In the genomic region with DNA sequence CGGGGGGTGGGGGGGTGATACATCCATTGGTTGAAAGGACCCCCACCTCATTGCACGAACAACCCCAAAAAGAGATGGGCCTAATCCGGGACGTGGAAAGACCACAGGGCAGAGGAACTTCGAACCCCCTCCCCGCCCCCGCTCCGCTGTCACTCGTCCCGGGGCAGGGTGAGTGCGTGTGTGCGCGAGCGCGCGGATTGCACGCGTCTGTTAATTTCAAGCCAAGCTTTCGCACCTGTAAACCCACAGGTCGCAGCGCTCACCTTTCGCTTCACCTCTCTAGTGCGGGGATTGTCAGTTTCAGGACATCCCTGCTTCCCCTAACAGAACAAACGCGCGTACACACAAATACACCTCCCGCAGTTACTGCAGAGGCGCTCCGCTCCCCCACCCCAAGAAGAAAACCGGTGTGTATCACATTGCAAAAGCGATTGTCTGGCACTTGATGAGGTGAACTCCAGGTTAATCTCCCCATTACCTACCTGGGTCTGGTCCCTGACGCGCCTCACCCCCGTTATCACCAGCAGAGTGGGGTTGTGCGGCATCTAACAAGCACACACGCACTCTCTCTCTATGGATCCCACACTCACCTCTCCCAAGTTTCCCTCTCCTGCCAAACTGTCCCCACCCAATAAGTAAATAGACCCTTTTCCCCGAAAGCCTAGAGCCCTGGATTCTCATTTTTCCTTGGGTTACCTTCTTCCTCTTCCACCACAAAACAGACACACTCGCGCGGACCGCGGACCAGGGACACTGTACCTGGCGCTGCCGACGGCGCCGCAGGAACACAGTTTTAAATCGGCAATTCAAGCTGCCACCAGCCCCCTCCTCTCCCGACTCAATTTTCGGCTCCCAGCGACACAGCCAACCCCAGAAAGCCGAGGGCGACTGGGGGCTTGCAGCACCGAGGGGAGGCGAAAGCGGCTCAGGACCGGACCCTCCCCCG, we compare ENCODE assay signal across 8 cellular contexts. TPM values are rescaled to one million over a fixed set of nuclear protein-coding genes. Genes with fewer than 3 reads are reported as not detected.
DNase-seq lines count a peak whose midpoint lies in the region; ATAC-seq, FAIRE-seq and TF ChIP-seq lines count a peak whose summit lies in the region.

No MANE protein-coding gene starts in this region.

- H3K27me3 ChIP-seq in CD4-positive, alpha-beta memory T cell (ENCODE audit: insufficient read depth, low read length) = peaks cover 33% of the 10 kb centered on the region
- H3K27me3 ChIP-seq in endothelial cell of umbilical vein (ENCODE audit: control insufficient read depth in 2 of 2, insufficient read depth in 2 of 2, low read length in 2 of 2) (peaks cover 47 to 72% of the 10 kb centered on the region in 2 experiments), neuron (ENCODE audit: insufficient read depth, low read length) (peaks cover 76% of the 10 kb centered on the region)

- peaks cover 41% of the 10 kb centered on the region for H3K4me1 ChIP-seq in CD4-positive, alpha-beta memory T cell (ENCODE audit: insufficient read depth, low read length)
- H3K4me1 ChIP-seq in endothelial cell of umbilical vein (ENCODE audit: control insufficient read depth, extremely low read depth, insufficient read depth, low read length) (peaks cover 22% of the 10 kb centered on the region), neuron (ENCODE audit: insufficient read depth, low read length) (peaks cover 44% of the 10 kb centered on the region)

- POLR2A ChIA-PET in CD4-positive, alpha-beta memory T cell (lab: Charles Lee; ENCODE audit: partially characterized antibody) = no interaction called here
- POLR2A ChIA-PET in endothelial cell of umbilical vein (lab: Charles Lee) = no interaction called here

- H2AFZ ChIP-seq in endothelial cell of umbilical vein (ENCODE audit: low read depth, low read length) (no peak overlapping the region), neuron (ENCODE audit: low read depth, low read length) (peak overlapping the region; percentile 33)

- no peaks in the 10 kb centered on the region for H3K79me2 ChIP-seq in endothelial cell of umbilical vein (ENCODE audit: control insufficient read depth, insufficient read depth, low read length)

- no peaks in the 10 kb centered on the region for H3K9me3 ChIP-seq in CD4-positive, alpha-beta memory T cell (ENCODE audit: control insufficient read depth in 1 of 2, low read length in 2 of 2)
- no peaks in the 10 kb centered on the region for H3K9me3 ChIP-seq in endothelial cell of umbilical vein (replicated peaks; ENCODE audit: control insufficient read depth, insufficient read depth, low read length)
- peaks cover 2% of the 10 kb centered on the region for H3K9me3 ChIP-seq in neuron (ENCODE audit: low read length)

- H3K9ac ChIP-seq in endothelial cell of umbilical vein (replicated peaks; ENCODE audit: extremely low read depth, insufficient read depth, low read length) = no peak overlapping the region

- no peak for ATAC-seq in HG02973 (IDR thresholded peaks at IDR 0.05; ENCODE audit: unreplicated experiment)

- dilution Hi-C loops in endothelial cell of umbilical vein (cut with MboI; ENCODE audit: extremely low pct_ligation_motif_present, low sequenced_read_pairs) = no loop called here

- no peak for FAIRE-seq in endothelial cell of umbilical vein (lab: Jason Lieb, UNC)

- CTCF ChIA-PET in CD4-positive, alpha-beta memory T cell (lab: Charles Lee; ENCODE audit: partially characterized antibody) = no interaction called here
- CTCF ChIA-PET in endothelial cell of umbilical vein (lab: Charles Lee) = interaction anchor here (0.9 kb wide), 1 partner anchor 9 kb away, joined by 3 read pairs; no protein-coding TSS in a partner anchor

- TF ChIP-seq CTCF in endothelial cell of umbilical vein (IDR thresholded peaks at IDR 0.05; ENCODE audit: extremely low read depth in 1 of 2, insufficient read depth in 1 of 2, low read depth in 1 of 2, low read length in 2 of 2) = no peak

- no peak for DNase-seq in CD4-positive, alpha-beta memory T cell
- peak; percentile 42 for DNase-seq in NCI-H748 (lab: John Stamatoyannopoulos, UW; ENCODE audit: unreplicated experiment)
- DNase-seq in endothelial cell of umbilical vein (ENCODE audit: low read depth, low spot score) = peak; percentile 13
- DNase-seq in NK-92 (lab: John Stamatoyannopoulos, UW; ENCODE audit: unreplicated experiment) = no peak
- no peak for DNase-seq in UCSD-AML1 (lab: John Stamatoyannopoulos, UW; ENCODE audit: unreplicated experiment)
- no peak for DNase-seq in A172 (ENCODE audit: low spot score)

- intact Hi-C loops in CD4-positive, alpha-beta memory T cell (cut with micrococcal nuclease) = no loop called here
- intact Hi-C loops in endothelial cell of umbilical vein (cut with micrococcal nuclease) = no loop called here

- no peaks in the 10 kb centered on the region for H3K36me3 Mint-ChIP-seq in CD4-positive, alpha-beta memory T cell

- no peak for TF ChIP-seq POLR2A in endothelial cell of umbilical vein (IDR thresholded peaks at IDR 0.05; ENCODE audit: low read depth, low read length)

- H3K4me1 Mint-ChIP-seq in CD4-positive, alpha-beta memory T cell = peaks cover 24 to 54% (median 41%) of the 10 kb centered on the region in 4 donors

- H4K20me1 ChIP-seq in endothelial cell of umbilical vein (replicated peaks; ENCODE audit: control insufficient read depth, extremely low read depth, insufficient read depth, low read length) = no peaks in the 10 kb centered on the region

- H3K4me3 Mint-ChIP-seq in CD4-positive, alpha-beta memory T cell = peak overlapping the region; percentile 31 to 89 (median 65)

- H3K4me3 ChIP-seq in CD4-positive, alpha-beta memory T cell (ENCODE audit: low read length in 2 of 2) = no peak overlapping the region
- peak overlapping the region in 1 of 3 experiments; percentile 23 for H3K4me3 ChIP-seq in endothelial cell of umbilical vein (replicated peaks in 1 of 3; ENCODE audit: insufficient read depth in 1 of 3, low read depth in 1 of 3, low read length in 3 of 3)
- H3K4me3 ChIP-seq in neuron (ENCODE audit: low read length) = no peak overlapping the region

- no peak overlapping the region for H3K4me2 ChIP-seq in endothelial cell of umbilical vein (ENCODE audit: insufficient read depth, low read length)

- no peak overlapping the region for H3K27ac ChIP-seq in CD4-positive, alpha-beta memory T cell (ENCODE audit: low read depth, low read length)
- no peak overlapping the region for H3K27ac ChIP-seq in endothelial cell of umbilical vein (ENCODE audit: insufficient read depth, low read depth, low read length)

- peak overlapping the region in 2 of 7 donors; percentile 20 to 26 for H3K27ac Mint-ChIP-seq in CD4-positive, alpha-beta memory T cell

- H3K27me3 Mint-ChIP-seq in CD4-positive, alpha-beta memory T cell = peaks cover 54 to 60% of the 10 kb centered on the region in 2 donors

- no peaks in the 10 kb centered on the region for H3K36me3 ChIP-seq in CD4-positive, alpha-beta memory T cell (ENCODE audit: insufficient read depth, low read length)
- no peaks in the 10 kb centered on the region for H3K36me3 ChIP-seq in endothelial cell of umbilical vein (ENCODE audit: control insufficient read depth in 2 of 2, extremely low read depth in 1 of 2, insufficient read depth in 2 of 2, low read length in 2 of 2)
- no peaks in the 10 kb centered on the region for H3K36me3 ChIP-seq in neuron (ENCODE audit: insufficient read depth, low read length)

- no peaks in the 10 kb centered on the region for H3K9me1 ChIP-seq in endothelial cell of umbilical vein (replicated peaks; ENCODE audit: control insufficient read depth, extremely low read depth, insufficient read depth, low read length)

- BruUV-seq in endothelial cell of umbilical vein (replicated peaks; lab: Mats Ljungman, UMichigan) = no TSS peak

- H3K9me3 Mint-ChIP-seq in CD4-positive, alpha-beta memory T cell = peaks cover 0 to 7% (median 3%) of the 10 kb centered on the region in 8 donors

TF ChIP-seq in endothelial cell of umbilical vein, 7 proteins besides CTCF, POLR2A, EP300 and RAD21:
- TF ChIP-seq MYC (IDR thresholded peaks at IDR 0.05; ENCODE audit: low read depth, low read length) = no peak
- TF ChIP-seq EZH2 (IDR thresholded peaks at IDR 0.05; ENCODE audit: borderline replicate concordance, low read depth, low read length, severe bottlenecking) = peak; percentile 100

RNA-seq across cellular contexts. Expression of a gene that starts 1.0 kb away (rescaled TPM):
- total RNA-seq in CD4-positive, alpha-beta memory T cell = not detected
- polyA plus RNA-seq in CD4-positive, alpha-beta memory T cell = not detected
- total RNA-seq in endothelial cell of umbilical vein = 0.76 and 1.1 TPM in 2 replicates
- polyA plus RNA-seq in endothelial cell of umbilical vein = 0.06 and 0.30 TPM in 2 replicates
- 0.35 and 0.63 TPM in 2 replicates for polyA plus RNA-seq in endothelial cell of umbilical vein (2011; cell fraction: cytosol; rRNA removed)
- 1.3 and 1.4 TPM in 2 replicates for polyA plus RNA-seq in endothelial cell of umbilical vein (2011; cell fraction: nucleus; rRNA removed)
- 1.1 and 2.4 TPM in 2 replicates for polyA plus RNA-seq in endothelial cell of umbilical vein (2012)
- 0.28 and 0.34 TPM in 2 replicates for polyA minus RNA-seq in endothelial cell of umbilical vein
- polyA minus RNA-seq in endothelial cell of umbilical vein (2011; cell fraction: cytosol; rRNA and poly(A)+ RNA removed) = 3.9 TPM
- polyA minus RNA-seq in endothelial cell of umbilical vein (2011; cell fraction: nucleus; rRNA and poly(A)+ RNA removed) = 0.58 and 1.3 TPM in 2 replicates
- 0.02 and 0.12 TPM in 2 replicates for total RNA-seq in A172 (2014; rRNA removed; shearing (Covaris generic))

Comparison
In these comparisons a context has a peak if more than half of its experiments do, and no peak if none do; other contexts are left out.
1. DNase-seq: peak in NCI-H748 (single experiment) and endothelial cell of umbilical vein (single experiment); none in CD4-positive, alpha-beta memory T cell (0 of 5), NK-92 (single experiment), UCSD-AML1 (single experiment) and A172 (single experiment).